1 cellular context compared by ENCODE assay signal in the genomic region with DNA sequence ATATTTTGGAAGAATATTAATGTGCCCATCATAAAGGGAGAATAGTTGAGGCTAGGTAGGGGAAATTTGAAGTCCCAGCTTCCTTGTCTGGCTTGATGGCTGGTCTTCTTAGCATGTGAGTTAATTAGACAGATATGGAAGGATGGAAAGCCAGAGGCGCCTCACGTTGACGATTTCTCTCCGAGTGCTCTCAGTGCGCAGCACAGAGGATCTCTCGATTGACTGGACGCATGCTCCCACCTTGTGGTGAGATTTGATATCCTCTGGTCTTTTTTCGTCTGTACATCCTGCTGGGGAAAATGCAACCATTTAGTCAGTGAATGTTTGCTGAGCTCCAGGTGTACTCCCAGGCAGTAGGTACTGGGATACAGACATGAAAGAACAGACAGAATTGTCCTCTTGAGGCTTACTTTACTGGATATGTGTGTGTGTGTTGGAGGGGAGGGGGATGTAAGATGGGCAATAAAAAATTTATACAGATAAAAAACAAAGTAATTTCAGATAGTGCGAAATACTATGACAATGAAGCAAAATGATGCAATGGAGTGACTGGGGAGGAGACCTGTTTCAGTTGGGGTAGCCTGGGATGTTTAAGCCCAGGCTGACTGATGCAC.
TF ChIP-seq lines count a peak whose summit lies in the region.

No MANE protein-coding gene starts in this region.

TF ChIP-seq in HepG2, 621 proteins besides CTCF, POLR2A, EP300 and RAD21 (continued from another document):
- TF ChIP-seq ZXDC (CRISPR knock-in tag; IDR thresholded peaks at IDR 0.05) (no peak), RFXANK (CRISPR knock-in tag; IDR thresholded peaks at IDR 0.05) (no peak), THAP11 (CRISPR knock-in tag; IDR thresholded peaks at IDR 0.05) (0 out of 2 replicates have a peak, but pooled peaks have one; percentile 45), ZMYM4 (CRISPR knock-in tag; IDR thresholded peaks at IDR 0.05) (peak; percentile 43; the same call in 1 of the 2 replicates), BRF2 (CRISPR knock-in tag; IDR thresholded peaks at IDR 0.05) (no peak), MAFK (conservative IDR thresholded peaks at IDR 0.05 in 1 of 2, IDR thresholded peaks at IDR 0.05 in 1 of 2; ENCODE audit: low read length in 2 of 2) (no peak), MED1 (CRISPR knock-in tag; IDR thresholded peaks at IDR 0.05) (peak; percentile 37; the same call in 1 of the 2 replicates), KDM4B (CRISPR knock-in tag; IDR thresholded peaks at IDR 0.05) (0 out of 2 replicates have a peak, but pooled peaks have one; percentile 29), KDM1A (CRISPR knock-in tag; IDR thresholded peaks at IDR 0.05) (0 out of 2 replicates have a peak, but pooled peaks have one; percentile 42), LCORL (IDR thresholded peaks at IDR 0.05) (no peak), LCORL (CRISPR knock-in tag; IDR thresholded peaks at IDR 0.05) (peak; percentile 70), ETV5 (CRISPR knock-in tag; IDR thresholded peaks at IDR 0.05; ENCODE audit: borderline replicate concordance) (peak; percentile 41; the same call in 1 of the 2 replicates), MYPOP (CRISPR knock-in tag; IDR thresholded peaks at IDR 0.05) (no peak), BORCS8-MEF2B (CRISPR knock-in tag; IDR thresholded peaks at IDR 0.05) (0 out of 2 replicates have a peak, but pooled peaks have one; percentile 53), ZSCAN21 (CRISPR knock-in tag; IDR thresholded peaks at IDR 0.05; ENCODE audit: borderline replicate concordance) (0 out of 2 replicates have a peak, but pooled peaks have one; percentile 62), ZFP37 (CRISPR knock-in tag; IDR thresholded peaks at IDR 0.05; ENCODE audit: borderline replicate concordance) (0 out of 2 replicates have a peak, but pooled peaks have one; percentile 29), ZNF605 (CRISPR knock-in tag; IDR thresholded peaks at IDR 0.05) (peak; percentile 86), HMGXB4 (CRISPR knock-in tag; IDR thresholded peaks at IDR 0.05; ENCODE audit: borderline replicate concordance in 1 of 2, low read depth in 1 of 2) (peak in 1 of 2 experiments; percentile 65; a peak in 1 of 4 replicates), KLF6 (CRISPR knock-in tag; IDR thresholded peaks at IDR 0.05) (0 out of 2 replicates have a peak, but pooled peaks have one; percentile 33), TARDBP (CRISPR knock-in tag; IDR thresholded peaks at IDR 0.05) (peak; percentile 49; the same call in 1 of the 2 replicates), IRF2 (CRISPR knock-in tag; IDR thresholded peaks at IDR 0.05) (peak; percentile 47; the same call in 1 of the 2 replicates), ZBTB8A (CRISPR knock-in tag; IDR thresholded peaks at IDR 0.05; ENCODE audit: borderline replicate concordance, low read depth) (no peak)
- TF ChIP-seq, protein P1, sequence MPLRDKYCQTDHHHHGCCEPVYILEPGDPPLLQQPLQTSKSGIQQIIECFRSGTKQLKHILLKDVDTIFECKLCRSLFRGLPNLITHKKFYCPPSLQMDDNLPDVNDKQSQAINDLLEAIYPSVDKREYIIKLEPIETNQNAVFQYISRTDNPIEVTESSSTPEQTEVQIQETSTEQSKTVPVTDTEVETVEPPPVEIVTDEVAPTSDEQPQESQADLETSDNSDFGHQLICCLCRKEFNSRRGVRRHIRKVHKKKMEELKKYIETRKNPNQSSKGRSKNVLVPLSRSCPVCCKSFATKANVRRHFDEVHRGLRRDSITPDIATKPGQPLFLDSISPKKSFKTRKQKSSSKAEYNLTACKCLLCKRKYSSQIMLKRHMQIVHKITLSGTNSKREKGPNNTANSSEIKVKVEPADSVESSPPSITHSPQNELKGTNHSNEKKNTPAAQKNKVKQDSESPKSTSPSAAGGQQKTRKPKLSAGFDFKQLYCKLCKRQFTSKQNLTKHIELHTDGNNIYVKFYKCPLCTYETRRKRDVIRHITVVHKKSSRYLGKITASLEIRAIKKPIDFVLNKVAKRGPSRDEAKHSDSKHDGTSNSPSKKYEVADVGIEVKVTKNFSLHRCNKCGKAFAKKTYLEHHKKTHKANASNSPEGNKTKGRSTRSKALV (CRISPR knock-in tag; IDR thresholded peaks at IDR 0.05) = peak; percentile 81; the same call in 1 of the 2 replicates
TF ChIP-seq in HepG2: peak in this region for 45.
